In genomic region chr20:3162080-3162611, GRCh38 we compare ENCODE assay signal across 14 cellular contexts. TPM values are rescaled to one million over a fixed set of nuclear protein-coding genes. Genes with fewer than 3 reads are reported as not detected.
A peak's percentile ranks its signal among the peaks of the same experiment; 100 is the strongest.
DNase-seq lines count a peak whose midpoint lies in the region; ATAC-seq and TF ChIP-seq lines count a peak whose summit lies in the region.
"Had no signal": no experiment of that assay in that cellular context is flagged by ENCODE, and none has a peak within 500 bp of the region (broad histone marks: within the 10 kb centered on the region; RNA-seq: fewer than 3 reads in every experiment).

No MANE protein-coding gene starts in this region.

- DNase-seq in SK-N-SH, result peak; percentile 36
- peak; percentile 91 for DNase-seq in NCI-H345 (lab: John Stamatoyannopoulos, UW)
- DNase-seq in endodermal cell, result peak; percentile 49
- DNase-seq in T-helper 9 cell, result no peak
- no peak for DNase-seq in ureter (ENCODE audit: low spot score)
- no peak for DNase-seq in upper lobe of right lung
- no peak for DNase-seq in activated CD4-positive, alpha-beta T cell treated with anti-CD3 and anti-CD28 coated beads for 1 hour
- DNase-seq: amniotic stem cell, IMR-90, NCI-H2227 treated with DMSO at 0.1 percent for 48 hours, tibial artery had no signal

- intact Hi-C loops in upper lobe of right lung (cut with DNase I), result no loop called here

- CTCF ChIA-PET in SK-N-SH (lab: Yijun Ruan, JAX), result interaction anchor here (0.9 to 1.2 kb wide), 2 partner anchors 10 to 154 kb away, joined by 3 read pairs; no protein-coding TSS in a partner anchor

- H3K9me2 ChIP-seq in SK-N-SH, result no peaks in the 10 kb centered on the region

- POLR2A ChIA-PET in SK-N-SH (lab: Yijun Ruan, JAX), result no interaction called here

- no peaks in the 10 kb centered on the region for H3K9me3 ChIP-seq in SK-N-SH
- H3K9me3 ChIP-seq in endodermal cell (ENCODE audit: control insufficient read depth, low read length), result no peaks in the 10 kb centered on the region
- H3K9me3 ChIP-seq in upper lobe of right lung, result no peaks in the 10 kb centered on the region
- H3K9me3 ChIP-seq: A549, tibial artery had no signal

- peak overlapping the region; percentile 61 for H3K27ac Mint-ChIP-seq in endodermal cell

- TF ChIP-seq CTCF in SK-N-SH (IDR thresholded peaks at IDR 0.05) (no peak), endodermal cell (conservative IDR thresholded peaks at IDR 0.05) (no peak), upper lobe of right lung (IDR thresholded peaks at IDR 0.05) (no peak)

- peaks cover 3% of the 10 kb centered on the region for H3K9me3 Mint-ChIP-seq in endodermal cell

- ATAC-seq in SK-N-SH treated with all-trans-retinoic acid at 6 μM for 48 hours, result no peak
- no peak for ATAC-seq in upper lobe of right lung
- ATAC-seq: A549 had no signal

- peaks cover 30% of the 10 kb centered on the region for H3K79me2 ChIP-seq in SK-N-SH (ENCODE audit: insufficient read depth)

- H2AFZ ChIP-seq in SK-N-SH (ENCODE audit: low read depth), result no peak overlapping the region

- TF ChIP-seq EP300 in SK-N-SH (IDR thresholded peaks at IDR 0.05; ENCODE audit: borderline replicate concordance in 1 of 2, low read depth in 1 of 2, low read length in 1 of 2), result no peak

- H3K4me3 ChIP-seq in SK-N-SH (ENCODE audit: low read depth in 2 of 2, low read length in 1 of 2) (no peak overlapping the region), endodermal cell (ENCODE audit: low read length) (no peak overlapping the region), upper lobe of right lung (no peak overlapping the region)
- H3K4me3 ChIP-seq: A549, skin epidermis, tibial artery had no signal

- H3K4me1 ChIP-seq in SK-N-SH (ENCODE audit: control insufficient read depth in 1 of 2, insufficient read depth in 2 of 2, low read depth in 1 of 2, low read length in 1 of 2) (peaks cover 5 to 14% of the 10 kb centered on the region in 2 experiments; a peak in 1 of 4 replicates), endodermal cell (ENCODE audit: control insufficient read depth, insufficient read depth, low read length) (peaks cover 3% of the 10 kb centered on the region), upper lobe of right lung (peaks cover 17% of the 10 kb centered on the region)

- H3K36me3 ChIP-seq in SK-N-SH (replicated peaks in 1 of 2; ENCODE audit: control insufficient read depth in 1 of 2, insufficient read depth in 2 of 2, low read length in 1 of 2) (no peaks in the 10 kb centered on the region), endodermal cell (ENCODE audit: control insufficient read depth, insufficient read depth, low read length) (no peaks in the 10 kb centered on the region), upper lobe of right lung (no peaks in the 10 kb centered on the region)

- H3K27ac ChIP-seq in SK-N-SH (ENCODE audit: low read depth in 2 of 2, low read length in 1 of 2), result no peak overlapping the region; a peak in 1 of 4 replicates
- H3K27ac ChIP-seq in endodermal cell (ENCODE audit: low read depth, low read length), result no peak overlapping the region
- H3K27ac ChIP-seq in upper lobe of right lung, result no peak overlapping the region
- H3K27ac ChIP-seq: A549, skin epidermis, tibial artery had no signal

- H3K27me3 Mint-ChIP-seq in endodermal cell (ENCODE audit: insufficient read depth), result no peaks in the 10 kb centered on the region

- no peak overlapping the region for H3K4me2 ChIP-seq in SK-N-SH
- H3K4me2 ChIP-seq: A549 had no signal

- H4K20me1 ChIP-seq in SK-N-SH (ENCODE audit: insufficient read depth), result peaks cover 25% of the 10 kb centered on the region

- H3K9ac ChIP-seq in SK-N-SH, result no peak overlapping the region
- H3K9ac ChIP-seq in endodermal cell (ENCODE audit: extremely low read depth, low read length, poor library complexity, severe bottlenecking), result no peak overlapping the region

- no peak for TF ChIP-seq RAD21 in SK-N-SH (IDR thresholded peaks at IDR 0.05; ENCODE audit: low read length)

- no peak overlapping the region for H3K4me3 Mint-ChIP-seq in endodermal cell

- H3K27me3 ChIP-seq in SK-N-SH (ENCODE audit: insufficient read depth) (no peaks in the 10 kb centered on the region), endodermal cell (ENCODE audit: control insufficient read depth, insufficient read depth, low read length, poor library complexity, severe bottlenecking) (no peaks in the 10 kb centered on the region), upper lobe of right lung (no peaks in the 10 kb centered on the region)

- peaks cover 19% of the 10 kb centered on the region for H3K4me1 Mint-ChIP-seq in endodermal cell

- H3F3A ChIP-seq in SK-N-SH (replicated peaks; ENCODE audit: insufficient read depth), result peaks cover 11% of the 10 kb centered on the region

- H3K36me3 Mint-ChIP-seq in endodermal cell (ENCODE audit: low read depth), result peaks cover 10% of the 10 kb centered on the region

- 32% methylated on average over 11 of the region's 11 CpGs for WGBS in SK-N-SH (ENCODE audit: low lambda C conversion rate)
- WGBS in endodermal cell (ENCODE audit: insufficient coverage in 1 of 2, insufficient read length in 1 of 2), 2 experiments, result 83 to 93% methylated on average over 7 to 10 of the region's 11 CpGs

TF ChIP-seq in SK-N-SH, 30 proteins besides CTCF, POLR2A, EP300 and RAD21 (continues in another document):
- no peak for TF ChIP-seq SIN3A (IDR thresholded peaks at IDR 0.05; ENCODE audit: borderline replicate concordance, low read depth, low read length)
- TF ChIP-seq FOXJ3 (CRISPR knock-in tag; IDR thresholded peaks at IDR 0.05), result no peak
- TF ChIP-seq RCOR1 (IDR thresholded peaks at IDR 0.05; ENCODE audit: low read length), result no peak
- TF ChIP-seq MAX (IDR thresholded peaks at IDR 0.05; ENCODE audit: low read depth), result no peak
- no peak for TF ChIP-seq JUND (IDR thresholded peaks at IDR 0.05)
- TF ChIP-seq EZH2phosphoT487 (IDR thresholded peaks at IDR 0.05; ENCODE audit: borderline replicate concordance, low read depth), result no peak
- TF ChIP-seq RFX5 (IDR thresholded peaks at IDR 0.05; ENCODE audit: low read length), result no peak

TF ChIP-seq in SK-N-SH treated with all-trans-retinoic acid at 6 μM for 48 hours, 23 proteins besides CTCF, POLR2A, EP300 and RAD21 (continues in another document):
- no peak for TF ChIP-seq CREB5 (CRISPR knock-in tag; IDR thresholded peaks at IDR 0.05; ENCODE audit: low read depth)
- TF ChIP-seq OSR1 (CRISPR knock-in tag; IDR thresholded peaks at IDR 0.05), result no peak
- TF ChIP-seq ZFP30 (CRISPR knock-in tag; IDR thresholded peaks at IDR 0.05), result no peak
- no peak for TF ChIP-seq BACH2 (CRISPR knock-in tag; IDR thresholded peaks at IDR 0.05; ENCODE audit: borderline replicate concordance)
- TF ChIP-seq ARNTL (CRISPR knock-in tag; IDR thresholded peaks at IDR 0.05; ENCODE audit: borderline replicate concordance, low read depth), result no peak
- TF ChIP-seq GLIS3 (CRISPR knock-in tag; IDR thresholded peaks at IDR 0.05), result no peak
- TF ChIP-seq ZFP3 (CRISPR knock-in tag; IDR thresholded peaks at IDR 0.05), result no peak
- TF ChIP-seq ZNF8 (CRISPR knock-in tag; IDR thresholded peaks at IDR 0.05), result no peak
- no peak for TF ChIP-seq ZC3H10 (CRISPR knock-in tag; IDR thresholded peaks at IDR 0.05)
- TF ChIP-seq ZNF70 (CRISPR knock-in tag; IDR thresholded peaks at IDR 0.05), result no peak
- TF ChIP-seq RARB (CRISPR knock-in tag; IDR thresholded peaks at IDR 0.05), result no peak
- TF ChIP-seq TOX (CRISPR knock-in tag; IDR thresholded peaks at IDR 0.05; ENCODE audit: borderline replicate concordance), result no peak

RNA-seq across cellular contexts. Expression of gene FASTKD5, which starts 2.5 kb away (rescaled TPM):
- polyA plus RNA-seq in SK-N-SH (2012; rRNA removed), result 11.4 and 16.7 TPM in 2 replicates
- 14.8 and 14.9 TPM in 2 replicates for polyA plus RNA-seq in SK-N-SH (2012; cell fraction: cytosol; rRNA removed)
- polyA plus RNA-seq in SK-N-SH (2012; cell fraction: nucleus; rRNA removed), result 8.1 and 14.8 TPM in 2 replicates
- total RNA-seq in endodermal cell (10 to 100 TPM; 13.9 to 20.0 TPM), ureter (12.9 TPM), upper lobe of right lung (18.0 TPM)
- polyA plus RNA-seq in endodermal cell (2013, experiment 1 of 2), result 11.9 TPM
- polyA plus RNA-seq in endodermal cell (2013, experiment 2 of 2), result 10.1 TPM

RNA-seq across cellular contexts. Expression of gene UBOX5, which starts 2.5 kb away (rescaled TPM):
- 4.3 and 4.4 TPM in 2 replicates for polyA plus RNA-seq in SK-N-SH (2012; rRNA removed)
- 1.9 and 3.0 TPM in 2 replicates for polyA plus RNA-seq in SK-N-SH (2012; cell fraction: cytosol; rRNA removed)
- 7.2 and 7.7 TPM in 2 replicates for polyA plus RNA-seq in SK-N-SH (2012; cell fraction: nucleus; rRNA removed)
- total RNA-seq in endodermal cell, result 10 to 100 TPM in 1 of 2 donors, 1 to 10 TPM in 1; 5.3 to 10.8 TPM
- 6.6 TPM for polyA plus RNA-seq in endodermal cell (2013, experiment 1 of 2)
- polyA plus RNA-seq in endodermal cell (2013, experiment 2 of 2), result 6.8 TPM
- 8.7 TPM for total RNA-seq in ureter
- total RNA-seq in upper lobe of right lung, result 7.9 TPM

RNA-seq across cellular contexts. Expression of gene LZTS3, which starts 11.2 kb away (rescaled TPM):
- polyA plus RNA-seq in SK-N-SH (2012; rRNA removed), result 11.9 and 12.3 TPM in 2 replicates
- polyA plus RNA-seq in SK-N-SH (2012; cell fraction: cytosol; rRNA removed), result 5.4 and 8.2 TPM in 2 replicates
- polyA plus RNA-seq in SK-N-SH (2012; cell fraction: nucleus; rRNA removed), result 21.1 and 28.9 TPM in 2 replicates
- total RNA-seq in endodermal cell (10 to 100 TPM; 26.8 to 27.7 TPM), ureter (10.1 TPM), upper lobe of right lung (21.5 TPM)
- 8.8 TPM for polyA plus RNA-seq in endodermal cell (2013, experiment 1 of 2)
- 7.5 TPM for polyA plus RNA-seq in endodermal cell (2013, experiment 2 of 2)

RNA-seq across cellular contexts. Expression of gene DDRGK1, which starts 42.3 kb away (rescaled TPM):
- 65.2 and 70.6 TPM in 2 replicates for polyA plus RNA-seq in SK-N-SH (2012; rRNA removed)
- polyA plus RNA-seq in SK-N-SH (2012; cell fraction: cytosol; rRNA removed), result 66.9 and 78.4 TPM in 2 replicates
- polyA plus RNA-seq in SK-N-SH (2012; cell fraction: nucleus; rRNA removed), result 73.3 and 73.4 TPM in 2 replicates
- total RNA-seq in endodermal cell (10 to 100 TPM; 55.0 to 59.3 TPM), ureter (62.9 TPM), upper lobe of right lung (108 TPM)
- 45.8 TPM for polyA plus RNA-seq in endodermal cell (2013, experiment 1 of 2)
- polyA plus RNA-seq in endodermal cell (2013, experiment 2 of 2), result 38.0 TPM

RNA-seq across cellular contexts. Expression of gene ITPA, which starts 47.2 kb away (rescaled TPM):
- 66.7 and 67.7 TPM in 2 replicates for polyA plus RNA-seq in SK-N-SH (2012; rRNA removed)
- 49.4 and 56.4 TPM in 2 replicates for polyA plus RNA-seq in SK-N-SH (2012; cell fraction: cytosol; rRNA removed)
- polyA plus RNA-seq in SK-N-SH (2012; cell fraction: nucleus; rRNA removed), result 96.3 and 150 TPM in 2 replicates
- total RNA-seq in endodermal cell (10 to 100 TPM; 50.8 to 53.6 TPM), ureter (69.7 TPM), upper lobe of right lung (43.4 TPM)
- polyA plus RNA-seq in endodermal cell (2013, experiment 1 of 2), result 47.9 TPM
- polyA plus RNA-seq in endodermal cell (2013, experiment 2 of 2), result 37.1 TPM

Comparison
In these comparisons a context has a peak if more than half of its experiments do, and no peak if none do; other contexts are left out.
1. DNase-seq: peak in SK-N-SH (single experiment), NCI-H345 (single experiment) and endodermal cell (single experiment); none in T-helper 9 cell (single experiment), ureter (single experiment), upper lobe of right lung (single experiment) and activated CD4-positive, alpha-beta T cell treated with anti-CD3 and anti-CD28 coated beads for 1 hour (single experiment).